In the genomic region with DNA sequence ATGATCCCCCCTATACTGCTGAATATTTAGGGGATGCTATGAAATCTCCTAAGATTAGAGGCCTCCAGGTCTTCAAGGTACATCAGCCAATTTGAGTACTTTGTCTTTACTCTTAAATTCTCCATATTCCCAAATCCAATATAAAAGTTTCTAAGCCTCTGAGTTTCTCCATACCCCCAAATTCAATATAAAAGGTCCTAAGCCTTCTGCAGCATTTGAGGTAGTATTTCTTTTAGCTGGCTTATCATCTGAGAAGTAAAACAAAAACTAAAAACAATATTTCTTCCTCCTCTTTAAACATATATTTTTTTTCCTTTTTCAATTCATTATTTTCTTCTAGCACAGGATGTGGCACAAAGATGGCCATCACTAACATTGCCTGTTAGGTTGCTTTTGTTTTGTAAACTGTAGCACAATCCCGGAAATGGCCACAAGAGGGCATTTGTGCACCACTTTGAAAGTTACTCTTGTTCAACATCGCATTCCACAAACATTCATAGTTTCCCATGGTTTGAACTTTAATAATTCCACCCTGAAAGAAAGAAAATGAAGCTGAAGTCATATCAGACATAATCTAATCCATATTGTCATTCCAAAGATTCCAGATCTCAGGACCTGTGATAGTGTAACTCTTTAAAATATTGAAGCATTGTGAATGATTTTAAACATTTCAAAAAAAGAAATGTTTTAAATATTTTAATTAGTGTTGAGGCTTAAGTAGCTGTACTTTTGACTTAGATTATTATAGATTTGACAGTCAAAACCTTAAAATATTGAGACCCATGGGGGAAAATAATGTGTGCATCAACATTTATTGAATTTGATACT, we compare ENCODE assay signal across 8 cellular contexts. TPM values are rescaled to one million over a fixed set of nuclear protein-coding genes. Genes with fewer than 3 reads are reported as not detected.
A peak's percentile ranks its signal among the peaks of the same experiment; 100 is the strongest.
DNase-seq lines count a peak whose midpoint lies in the region; ATAC-seq and TF ChIP-seq lines count a peak whose summit lies in the region.

No MANE protein-coding gene starts in this region.

- H3K9me3 ChIP-seq in psoas muscle = no peaks in the 10 kb centered on the region

- no peaks in the 10 kb centered on the region for H3K36me3 ChIP-seq in psoas muscle (ENCODE audit: insufficient read depth in 1 of 2, low read depth in 1 of 2)

- no peaks in the 10 kb centered on the region for H3K27me3 ChIP-seq in psoas muscle (ENCODE audit: insufficient read depth in 3 of 3, low read length in 2 of 3)

- no peaks in the 10 kb centered on the region for H3K4me1 ChIP-seq in psoas muscle

- H3K4me3 ChIP-seq in psoas muscle = no peak overlapping the region

- intact Hi-C loops in psoas muscle (cut with DNase I) = loop anchor here in 1 of 2 donors (10.0 kb wide), 1 partner anchor 77 kb away; no protein-coding TSS in a partner anchor

- no peak overlapping the region for H3K27ac ChIP-seq in psoas muscle

- peaks cover 1% of the 10 kb centered on the region for H3K4me1 Mint-ChIP-seq in glutamatergic neuron (ENCODE audit: low read depth, unreplicated experiment)

- H3K27me3 Mint-ChIP-seq in glutamatergic neuron (ENCODE audit: unreplicated experiment) = peaks cover 3% of the 10 kb centered on the region

- peak; percentile 93 for TF ChIP-seq CTCF in glutamatergic neuron (IDR thresholded peaks at IDR 0.05; ENCODE audit: partially characterized antibody, unreplicated experiment)
- TF ChIP-seq CTCF in psoas muscle (IDR thresholded peaks at IDR 0.05) = peak; percentile 63

- no peak overlapping the region for H3K27ac Mint-ChIP-seq in glutamatergic neuron (ENCODE audit: unreplicated experiment)

- peak; percentile 29 for DNase-seq in CMK (ENCODE audit: low read depth)
- DNase-seq in NCI-H69 (lab: John Stamatoyannopoulos, UW) = peak; percentile 80
- DNase-seq in activated naive CD4-positive, alpha-beta T cell treated with Interleukin-2 at 50 U/mL for 16 hours = peak; percentile 30
- peak; percentile 71 for DNase-seq in glutamatergic neuron
- DNase-seq in psoas muscle = no peak

- H3K4me3 Mint-ChIP-seq in glutamatergic neuron (ENCODE audit: unreplicated experiment) = no peak overlapping the region

- no peaks in the 10 kb centered on the region for H3K36me3 Mint-ChIP-seq in glutamatergic neuron (ENCODE audit: unreplicated experiment)

- ATAC-seq in GM18520 (IDR thresholded peaks at IDR 0.05; ENCODE audit: unreplicated experiment) = peak; percentile 76
- ATAC-seq in HG03066 (IDR thresholded peaks at IDR 0.05; ENCODE audit: low read depth, unreplicated experiment) = peak; percentile 85
- peak in 1 of 4 donors; percentile 52 for ATAC-seq in psoas muscle
- ATAC-seq in GM19324 (IDR thresholded peaks at IDR 0.05; ENCODE audit: low FRiP score, unreplicated experiment) = no peak

- 0 to 1% (median 0%) methylated on average over 2 of the region's 2 CpGs for WGBS in psoas muscle, 3 donors

- H3K9me3 Mint-ChIP-seq in glutamatergic neuron (ENCODE audit: unreplicated experiment) = no peaks in the 10 kb centered on the region

RNA-seq across cellular contexts. Expression of gene SCGB3A2, which starts 21.0 kb away (rescaled TPM):
- total RNA-seq in glutamatergic neuron (ENCODE audit: unreplicated experiment) = 1.2 TPM
- not detected for total RNA-seq in psoas muscle
- polyA plus RNA-seq in psoas muscle = under 1 TPM in 1 of 3 donors, not detected in 2; 0.17 TPM

RNA-seq across cellular contexts. Expression of gene SPINK1, which starts 26.0 kb away (rescaled TPM):
- total RNA-seq in glutamatergic neuron (ENCODE audit: unreplicated experiment) (not detected), psoas muscle (1 to 10 TPM in 3 of 4 donors, not detected in 1; 3.0 to 8.2 (median 6.2) TPM)
- 10 to 100 TPM in 1 of 3 donors, 1 to 10 TPM in 2; 1.6 to 24.1 (median 9.4) TPM for polyA plus RNA-seq in psoas muscle

RNA-seq across cellular contexts. Expression of gene C5orf46, which starts 48.8 kb away (rescaled TPM):
- total RNA-seq in glutamatergic neuron (ENCODE audit: unreplicated experiment) (not detected), psoas muscle (not detected)
- not detected for polyA plus RNA-seq in psoas muscle

Comparison
In these comparisons a context has a peak if more than half of its experiments do, and no peak if none do; other contexts are left out.
1. DNase-seq: peak in CMK (single experiment), NCI-H69 (single experiment), activated naive CD4-positive, alpha-beta T cell treated with Interleukin-2 at 50 U/mL for 16 hours (single experiment) and glutamatergic neuron (single experiment); none in psoas muscle (0 of 2).